In genomic region chr2:3605013-3605961, GRCh38 we compare ENCODE assay signal across 1 cellular context.
A peak's percentile ranks its signal among the peaks of the same experiment; 100 is the strongest.
TF ChIP-seq lines count a peak whose summit lies in the region.

No MANE protein-coding gene starts in this region.

TF ChIP-seq in HCT116, 20 proteins besides CTCF, POLR2A, EP300 and RAD21 (continued from another document):
- TF ChIP-seq, protein P1, sequence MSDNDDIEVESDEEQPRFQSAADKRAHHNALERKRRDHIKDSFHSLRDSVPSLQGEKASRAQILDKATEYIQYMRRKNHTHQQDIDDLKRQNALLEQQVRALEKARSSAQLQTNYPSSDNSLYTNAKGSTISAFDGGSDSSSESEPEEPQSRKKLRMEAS (IDR thresholded peaks at IDR 0.05) = peak; percentile 47
- TF ChIP-seq ZBTB33 (IDR thresholded peaks at IDR 0.05; ENCODE audit: extremely low read depth, insufficient replicate concordance, low read length) = no peak
- no peak for TF ChIP-seq ZNF274 (IDR thresholded peaks at IDR 0.05; ENCODE audit: low read depth, low read length)
- TF ChIP-seq POLR2AphosphoS5 (IDR thresholded peaks at IDR 0.05; ENCODE audit: low read depth, low read length) = peak; percentile 64
- TF ChIP-seq EZH2 (IDR thresholded peaks at IDR 0.05) = no peak
- TF ChIP-seq JUND (IDR thresholded peaks at IDR 0.05) = no peak
- no peak for TF ChIP-seq FOSL1 (IDR thresholded peaks at IDR 0.05; ENCODE audit: low read depth)
- no peak; the same call in 1 of the 2 replicates for TF ChIP-seq EGR1 (IDR thresholded peaks at IDR 0.05; ENCODE audit: low read depth)
- no peak for TF ChIP-seq YY1 (IDR thresholded peaks at IDR 0.05; ENCODE audit: extremely low read depth, insufficient replicate concordance, low read depth, low read length)
- TF ChIP-seq ELF1 (IDR thresholded peaks at IDR 0.05; ENCODE audit: borderline replicate concordance, low read depth) = no peak
- TF ChIP-seq SRF (IDR thresholded peaks at IDR 0.05; ENCODE audit: low read depth) = no peak
- TF ChIP-seq ZFX (IDR thresholded peaks at IDR 0.05) = peak; percentile 27; the same call in 1 of the 2 replicates
- no peak for TF ChIP-seq EZH2phosphoT487 (IDR thresholded peaks at IDR 0.05; ENCODE audit: borderline replicate concordance)
- TF ChIP-seq TCF7L2 (IDR thresholded peaks at IDR 0.05; ENCODE audit: borderline replicate concordance, extremely low read depth, insufficient read depth, insufficient read length) = no peak
- TF ChIP-seq SP1 (IDR thresholded peaks at IDR 0.05; ENCODE audit: low read depth) = no peak
- TF ChIP-seq CBX3 (IDR thresholded peaks at IDR 0.05; ENCODE audit: low read depth) = no peak
- TF ChIP-seq CEBPB (IDR thresholded peaks at IDR 0.05; ENCODE audit: low read depth) = no peak
- no peak for TF ChIP-seq SIN3A (IDR thresholded peaks at IDR 0.05; ENCODE audit: low read depth)
TF ChIP-seq in HCT116: peak in this region for 3.
